In the genomic region with DNA sequence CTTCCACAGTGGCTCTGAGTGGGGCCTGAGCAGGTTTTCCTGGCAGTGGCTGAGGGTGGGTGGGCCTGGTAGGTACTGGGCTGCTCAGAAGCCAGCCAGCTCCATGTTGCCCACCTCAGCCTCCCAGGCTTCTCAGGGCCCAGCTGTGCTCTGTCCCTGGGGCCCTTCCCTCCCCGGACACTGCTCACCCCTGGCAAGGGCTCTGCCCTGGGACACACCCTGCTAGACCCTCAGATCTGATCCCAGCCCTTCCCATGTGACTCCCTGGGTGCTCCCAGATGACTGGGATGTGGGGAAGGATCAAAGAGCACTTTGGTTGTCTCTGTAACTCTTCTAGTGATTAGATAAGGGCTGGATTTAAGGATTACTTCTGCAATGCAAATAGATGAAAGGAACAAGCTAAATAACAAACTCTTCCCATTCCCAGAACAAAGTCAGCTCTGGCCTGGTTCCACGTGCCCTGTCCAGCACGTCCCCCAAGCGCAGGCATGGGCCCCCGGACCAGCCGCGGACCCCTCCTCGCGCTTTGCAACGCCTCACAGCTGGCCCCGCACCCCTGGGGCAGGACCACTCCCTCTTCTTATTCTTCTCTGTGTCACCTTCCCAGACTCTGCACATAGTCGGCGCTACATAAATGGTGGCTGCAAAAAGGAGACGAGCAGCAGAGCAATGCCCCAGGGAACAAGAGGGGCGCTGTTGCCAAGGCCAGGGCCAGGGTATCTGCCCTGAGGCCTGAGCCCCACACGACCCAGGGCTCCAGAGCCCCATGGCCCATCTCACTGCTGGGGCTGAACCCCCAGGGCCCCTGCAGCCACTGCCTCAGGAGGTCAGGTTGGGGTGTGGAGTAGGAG, we compare ENCODE assay signal across 31 cellular contexts. TPM values are rescaled to one million over a fixed set of nuclear protein-coding genes. Genes with fewer than 3 reads are reported as not detected.
DNase-seq lines count a peak whose midpoint lies in the region.
"Had no signal": no experiment of that assay in that cellular context is flagged by ENCODE, and none has a peak within 500 bp of the region (broad histone marks: within the 10 kb centered on the region; RNA-seq: fewer than 3 reads in every experiment).

No MANE protein-coding gene starts in this region.

- no peaks in the 10 kb centered on the region for H3K9me3 Mint-ChIP-seq in activated naive CD4-positive, alpha-beta T cell treated with anti-CD3 and anti-CD28 coated beads, Interleukin-2, amount 10 ng/mL, durations not matched to agents 7 days and 5 days
- H3K9me3 Mint-ChIP-seq: activated CD4-positive, alpha-beta T cell treated with anti-CD3 and anti-CD28 coated beads, Interleukin-2, amount 10 ng/mL, durations not matched to agents 7 days and 5 days; activated T-helper 1 cell treated with anti-CD3 and anti-CD28 coated beads, Interleukin-12 subunit alpha, Interleukin-12 subunit beta, Interleukin-2, Interleukin-4 antibody, amounts not matched to agents 30 ng/mL and 10 ng/mL and 1 ng/mL, durations not matched to agents 14 hours and 24 hours and 36 hours; CD8-positive, alpha-beta T cell; IgD-negative memory B cell; naive thymus-derived CD8-positive, alpha-beta T cell had no signal

- H3K27me3 Mint-ChIP-seq in activated naive CD4-positive, alpha-beta T cell treated with anti-CD3 and anti-CD28 coated beads, Interleukin-2, amount 10 ng/mL, durations not matched to agents 7 days and 5 days, result peaks cover 71% of the 10 kb centered on the region

- H4K91ac ChIP-seq in mesenchymal stem cell (ENCODE audit: low read length), result peak overlapping the region; percentile 80

- H2BK12ac ChIP-seq in mesenchymal stem cell (ENCODE audit: low read length in 2 of 2), result peak overlapping the region; percentile 57 to 95

- H3K27ac ChIP-seq in mesenchymal stem cell (ENCODE audit: low read length, poor library complexity, severe bottlenecking) (no peak overlapping the region), urinary bladder (ENCODE audit: low read depth) (peak overlapping the region; percentile 59), substantia nigra (ENCODE audit: low read depth, low read length, poor library complexity, severe bottlenecking) (no peak overlapping the region)
- H3K27ac ChIP-seq: ascending aorta, stomach, tibial nerve, VCaP had no signal

- H3K27me3 ChIP-seq in mesenchymal stem cell (ENCODE audit: control insufficient read depth in 1 of 2, insufficient read depth in 1 of 2, low read length in 2 of 2), result peaks cover 39 to 55% of the 10 kb centered on the region in 2 experiments
- H3K27me3 ChIP-seq: ascending aorta had no signal

- H3K79me1 ChIP-seq in mesenchymal stem cell (replicated peaks; ENCODE audit: low read length, poor library complexity, severe bottlenecking), result no peaks in the 10 kb centered on the region

- H3K27ac Mint-ChIP-seq in activated naive CD4-positive, alpha-beta T cell treated with anti-CD3 and anti-CD28 coated beads, Interleukin-2, amount 10 ng/mL, durations not matched to agents 7 days and 5 days, result peak overlapping the region; percentile 64
- H3K27ac Mint-ChIP-seq: activated CD4-positive, alpha-beta T cell treated with anti-CD3 and anti-CD28 coated beads, Interleukin-2, amount 10 ng/mL, durations not matched to agents 7 days and 5 days; activated naive CD8-positive, alpha-beta T cell; activated T-helper 1 cell treated with anti-CD3 and anti-CD28 coated beads, Interleukin-12 subunit alpha, Interleukin-12 subunit beta, Interleukin-2, Interleukin-4 antibody, amounts not matched to agents 30 ng/mL and 10 ng/mL and 1 ng/mL, durations not matched to agents 14 hours and 24 hours and 36 hours; CD8-positive, alpha-beta T cell; IgD-negative memory B cell had no signal

- H2AFZ ChIP-seq in mesenchymal stem cell (ENCODE audit: low read depth, low read length), result no peak overlapping the region

- no peak overlapping the region for H3K23ac ChIP-seq in mesenchymal stem cell (ENCODE audit: low read length in 2 of 2)

- H3K4me3 ChIP-seq in mesenchymal stem cell (ENCODE audit: insufficient read depth in 1 of 2, low read depth in 1 of 2, low read length in 2 of 2) (no peak overlapping the region), urinary bladder (ENCODE audit: low read depth, low read length) (no peak overlapping the region)
- H3K4me3 ChIP-seq: ascending aorta, stomach, tibial nerve had no signal

- CTCF ChIA-PET in activated naive CD4-positive, alpha-beta T cell treated with anti-CD3 and anti-CD28 coated beads, Interleukin-2, amount 10 ng/mL, durations not matched to agents 7 days and 5 days (lab: Charles Lee), result interaction anchor here (0.6 to 6.8 kb wide), 7 partner anchors 10 to 461 kb away, joined by 3 to 341 read pairs (median 5); a partner anchor contains a TSS

- no peaks in the 10 kb centered on the region for H3K36me3 ChIP-seq in mesenchymal stem cell (ENCODE audit: control insufficient read depth in 1 of 2, insufficient read depth in 2 of 2, low read depth in 1 of 2, low read length in 2 of 2)
- no peaks in the 10 kb centered on the region for H3K36me3 ChIP-seq in urinary bladder (ENCODE audit: insufficient read depth)
- H3K36me3 ChIP-seq: ascending aorta, stomach, tibial nerve had no signal

- H3K4me3 Mint-ChIP-seq in activated naive CD4-positive, alpha-beta T cell treated with anti-CD3 and anti-CD28 coated beads, Interleukin-2, amount 10 ng/mL, durations not matched to agents 7 days and 5 days, result no peak overlapping the region
- H3K4me3 Mint-ChIP-seq: activated CD4-positive, alpha-beta T cell treated with anti-CD3 and anti-CD28 coated beads, Interleukin-2, amount 10 ng/mL, durations not matched to agents 7 days and 5 days; activated naive CD8-positive, alpha-beta T cell; activated T-helper 1 cell treated with anti-CD3 and anti-CD28 coated beads, Interleukin-12 subunit alpha, Interleukin-12 subunit beta, Interleukin-2, Interleukin-4 antibody, amounts not matched to agents 30 ng/mL and 10 ng/mL and 1 ng/mL, durations not matched to agents 14 hours and 24 hours and 36 hours; CD8-positive, alpha-beta T cell; IgD-negative memory B cell had no signal

- H3K4me1 Mint-ChIP-seq in activated naive CD4-positive, alpha-beta T cell treated with anti-CD3 and anti-CD28 coated beads, Interleukin-2, amount 10 ng/mL, durations not matched to agents 7 days and 5 days, result peaks cover 2% of the 10 kb centered on the region

- peak overlapping the region; percentile 65 for H4K8ac ChIP-seq in mesenchymal stem cell (ENCODE audit: low read length)

- no peak overlapping the region for H3K14ac ChIP-seq in mesenchymal stem cell (ENCODE audit: low read length in 2 of 2)

- peaks cover 12% of the 10 kb centered on the region for H3K4me1 ChIP-seq in mesenchymal stem cell (ENCODE audit: control insufficient read depth, insufficient read depth, low read depth, low read length)
- H3K4me1 ChIP-seq in urinary bladder (ENCODE audit: insufficient read depth), result no peaks in the 10 kb centered on the region

- H2AK5ac ChIP-seq in mesenchymal stem cell (ENCODE audit: low read length, severe bottlenecking), result no peak overlapping the region

- H3K4ac ChIP-seq in mesenchymal stem cell (ENCODE audit: low read depth in 1 of 2, low read length in 2 of 2), result peak overlapping the region in 1 of 2 experiments; percentile 24

- peak overlapping the region; percentile 24 for H2BK120ac ChIP-seq in mesenchymal stem cell (ENCODE audit: low read depth, low read length)

- H2BK5ac ChIP-seq in mesenchymal stem cell (ENCODE audit: low read depth, low read length, poor library complexity, severe bottlenecking), result no peak overlapping the region

- H3K9ac ChIP-seq in mesenchymal stem cell (ENCODE audit: low read length), result no peak overlapping the region

- WGBS in mesenchymal stem cell, result 44% methylated on average over 15 of the region's 16 CpGs
- WGBS in urinary bladder, result 53% methylated on average over 16 of the region's 16 CpGs

- H3K4me2 ChIP-seq in mesenchymal stem cell (ENCODE audit: low read length, poor library complexity, severe bottlenecking), result no peak overlapping the region

- H3K18ac ChIP-seq in mesenchymal stem cell (ENCODE audit: low read depth in 1 of 2, low read length in 2 of 2), result peak overlapping the region in 1 of 2 experiments; percentile 63

- no peak for DNase-seq in activated naive CD4-positive, alpha-beta T cell treated with anti-CD3 and anti-CD28 coated beads, Interleukin-2, amount 10 ng/mL, durations not matched to agents 7 days and 5 days
- no peak for DNase-seq in activated naive CD4-positive, alpha-beta T cell treated with Interleukin-2 at 50 U/mL for 16 hours
- DNase-seq in amniotic epithelial cell (ENCODE audit: low read depth) (peak; percentile 22), mesenchymal stem cell (no peak), globus pallidus (ENCODE audit: low spot score) (no peak), substantia nigra (lab: John Stamatoyannopoulos, UW) (no peak)
- DNase-seq in NK-92 treated with Interleukin-12 subunit alpha and Interleukin-12 subunit beta, amount 100 ng/mL, for 24 hours (lab: John Stamatoyannopoulos, UW), result no peak
- DNase-seq: activated CD4-positive, alpha-beta T cell treated with anti-CD3 and anti-CD28 coated beads, Interleukin-2, amount 10 ng/mL, durations not matched to agents 7 days and 5 days; AML-193; CD8-positive, alpha-beta T cell; DMS53; GF-D8; midbrain; naive thymus-derived CD8-positive, alpha-beta T cell; NCI-H1105 treated with DMSO at 0.1 percent for 48 hours; NCI-H2029; NCI-H69; stimulated activated CD4-positive, alpha-beta T cell treated with anti-CD3 and anti-CD28 coated beads, Interleukin-15, amount 100 ng/mL, for 24 hours; stomach had no signal

- H3K36me3 Mint-ChIP-seq in activated naive CD4-positive, alpha-beta T cell treated with anti-CD3 and anti-CD28 coated beads, Interleukin-2, amount 10 ng/mL, durations not matched to agents 7 days and 5 days, result no peaks in the 10 kb centered on the region
- H3K36me3 Mint-ChIP-seq: activated naive CD8-positive, alpha-beta T cell; CD8-positive, alpha-beta T cell; IgD-negative memory B cell; naive thymus-derived CD8-positive, alpha-beta T cell had no signal

- H2BK15ac ChIP-seq in mesenchymal stem cell (ENCODE audit: low read depth, poor library complexity, severe bottlenecking), result no peak overlapping the region

- no peaks in the 10 kb centered on the region for H3K9me3 ChIP-seq in mesenchymal stem cell (ENCODE audit: control insufficient read depth, low read length)
- H3K9me3 ChIP-seq: ascending aorta, stomach, tibial nerve had no signal

RNA-seq across cellular contexts. Expression of a gene that starts 5.7 kb away (rescaled TPM):
- polyA plus RNA-seq in mesenchymal stem cell (2013, experiment 1 of 2), result not detected
- not detected for polyA plus RNA-seq in mesenchymal stem cell (2013, experiment 2 of 2)
- not detected for total RNA-seq in urinary bladder
- not detected for polyA plus RNA-seq in urinary bladder
- total RNA-seq: A172; activated CD4-positive, alpha-beta T cell treated with anti-CD3 and anti-CD28 coated beads, Interleukin-2, amount 10 ng/mL, durations not matched to agents 7 days and 5 days; activated T-helper 1 cell treated with anti-CD3 and anti-CD28 coated beads, Interleukin-12 subunit alpha, Interleukin-12 subunit beta, Interleukin-2, Interleukin-4 antibody, amounts not matched to agents 30 ng/mL and 10 ng/mL and 1 ng/mL, durations not matched to agents 14 hours and 24 hours and 36 hours; ascending aorta; cardiac septum; CD8-positive, alpha-beta T cell; endothelial cell of umbilical vein; M059J; naive thymus-derived CD8-positive, alpha-beta T cell; sciatic nerve; stomach; tibial nerve had no signal
- polyA plus RNA-seq: endothelial cell of umbilical vein; IgD-negative memory B cell; naive thymus-derived CD8-positive, alpha-beta T cell; stomach had no signal

RNA-seq across cellular contexts. Expression of a gene that starts 59.1 kb away (rescaled TPM):
- polyA plus RNA-seq in mesenchymal stem cell (2013, experiment 1 of 2), result 0.61 TPM
- polyA plus RNA-seq in mesenchymal stem cell (2013, experiment 2 of 2), result 0.53 TPM
- total RNA-seq in urinary bladder, result 1.0 TPM
- 1.9 TPM for polyA plus RNA-seq in urinary bladder
